17 cellular contexts compared by ENCODE assay signal in genomic region chr15:65371976-65372786, GRCh38. TPM values are rescaled to one million over a fixed set of nuclear protein-coding genes. Genes with fewer than 3 reads are reported as not detected.
A peak's percentile ranks its signal among the peaks of the same experiment; 100 is the strongest.
DNase-seq lines count a peak whose midpoint lies in the region; ATAC-seq and TF ChIP-seq lines count a peak whose summit lies in the region.
"Had no signal": no experiment of that assay in that cellular context is flagged by ENCODE, and none has a peak within 500 bp of the region (broad histone marks: within the 10 kb centered on the region; RNA-seq: fewer than 3 reads in every experiment).

No MANE protein-coding gene starts in this region.

- peaks cover 4% of the 10 kb centered on the region for H3K27me3 Mint-ChIP-seq in brain
- no peaks in the 10 kb centered on the region for H3K27me3 Mint-ChIP-seq in neural crest cell (ENCODE audit: low read depth)

- H3K9ac ChIP-seq in HUES48 (ENCODE audit: low read depth, low read length), result no peak overlapping the region

- H3K36me3 Mint-ChIP-seq in brain (peaks cover 21% of the 10 kb centered on the region), neural crest cell (ENCODE audit: low read depth) (peaks cover 19% of the 10 kb centered on the region)
- H3K36me3 Mint-ChIP-seq: CD4-positive, CD25-positive, alpha-beta regulatory T cell had no signal

- peaks cover 41% of the 10 kb centered on the region for H3K4me1 ChIP-seq in HUES48 (ENCODE audit: control insufficient read depth, insufficient read depth, low read length)
- peaks cover 10% of the 10 kb centered on the region for H3K4me1 ChIP-seq in upper lobe of right lung

- H3K4me1 Mint-ChIP-seq in brain, result peaks cover 93% of the 10 kb centered on the region
- peaks cover 77% of the 10 kb centered on the region for H3K4me1 Mint-ChIP-seq in neural crest cell

- H3K27me3 ChIP-seq in HUES48 (ENCODE audit: control insufficient read depth, insufficient read depth, low read length) (peaks cover 24% of the 10 kb centered on the region), upper lobe of right lung (peaks cover 32% of the 10 kb centered on the region)

- H3K4me3 Mint-ChIP-seq in brain (peak overlapping the region; percentile 26 to 76 (median 65)), neural crest cell (peak overlapping the region; percentile 80)
- H3K4me3 Mint-ChIP-seq: CD4-positive, CD25-positive, alpha-beta regulatory T cell had no signal

- ATAC-seq in upper lobe of right lung (no peak), GM18498 (IDR thresholded peaks at IDR 0.05; ENCODE audit: unreplicated experiment) (no peak)
- ATAC-seq: PC-3 had no signal

- TF ChIP-seq CTCF in brain (conservative IDR thresholded peaks at IDR 0.05), result no peak
- TF ChIP-seq CTCF in neural crest cell (conservative IDR thresholded peaks at IDR 0.05), result no peak
- no peak for TF ChIP-seq CTCF in upper lobe of right lung (IDR thresholded peaks at IDR 0.05)

- DNase-seq in neural crest cell (ENCODE audit: low read depth, low spot score) (no peak), upper lobe of right lung (peak; percentile 34), medulla oblongata (ENCODE audit: extremely low spot score) (no peak)
- DNase-seq in stimulated activated CD8-positive, alpha-beta memory T cell treated with anti-CD3 and anti-CD28 coated beads, Interleukin-4, amount 100 ng/mL, for 48 hours, result no peak
- DNase-seq: ACHN; AML-193; CD4-positive, CD25-positive, alpha-beta regulatory T cell; DMS53; KG1; NCI-H2029; NCI-H446 treated with DMSO at 0.1 percent for 48 hours; NCI-H748 treated with DMSO at 0.1 percent for 48 hours; PC-3 had no signal

- intact Hi-C loops in upper lobe of right lung (cut with DNase I), result no loop called here

- no peaks in the 10 kb centered on the region for H3K9me3 Mint-ChIP-seq in brain
- no peaks in the 10 kb centered on the region for H3K9me3 Mint-ChIP-seq in neural crest cell
- H3K9me3 Mint-ChIP-seq: CD4-positive, CD25-positive, alpha-beta regulatory T cell had no signal

- H3K9me3 ChIP-seq in HUES48 (ENCODE audit: control insufficient read depth, insufficient read depth, low read length), result no peaks in the 10 kb centered on the region
- no peaks in the 10 kb centered on the region for H3K9me3 ChIP-seq in upper lobe of right lung
- H3K9me3 ChIP-seq: HAP-1 had no signal

- H3K36me3 ChIP-seq in HUES48 (ENCODE audit: control insufficient read depth, insufficient read depth, low read length) (no peaks in the 10 kb centered on the region), upper lobe of right lung (no peaks in the 10 kb centered on the region)

- H3K4me3 ChIP-seq in HUES48 (ENCODE audit: low read depth, low read length), result no peak overlapping the region
- H3K4me3 ChIP-seq in upper lobe of right lung, result no peak overlapping the region
- H3K4me3 ChIP-seq: HAP-1 had no signal

- H3K27ac ChIP-seq in HUES48 (ENCODE audit: low read depth, low read length) (peak overlapping the region; percentile 21), upper lobe of right lung (no peak overlapping the region)

- peak overlapping the region; percentile 90 to 98 (median 94) for H3K27ac Mint-ChIP-seq in brain
- H3K27ac Mint-ChIP-seq in neural crest cell (ENCODE audit: unreplicated experiment), result no peak overlapping the region

RNA-seq across cellular contexts. Expression of gene IGDCC3, which starts 5.6 kb away (rescaled TPM):
- polyA plus RNA-seq in brain (ENCODE audit: insufficient read depth, low read depth, low replicate concordance), result 0.63 TPM
- 298 and 300 TPM in 2 replicates for total RNA-seq in neural crest cell
- total RNA-seq in upper lobe of right lung, result not detected
- total RNA-seq: CD4-positive, CD25-positive, alpha-beta regulatory T cell; PC-3 had no signal
- polyA plus RNA-seq: CD4-positive, CD25-positive, alpha-beta regulatory T cell had no signal

RNA-seq across cellular contexts. Expression of gene IGDCC4, which starts 50.6 kb away (rescaled TPM):
- 1.4 TPM for polyA plus RNA-seq in brain (ENCODE audit: insufficient read depth, low read depth, low replicate concordance)
- 19.8 and 19.9 TPM in 2 replicates for total RNA-seq in neural crest cell
- total RNA-seq in upper lobe of right lung, result 0.38 TPM

Comparison
In these comparisons a context has a peak if more than half of its experiments do, and no peak if none do; other contexts are left out.
1. RNA of gene IGDCC3, which starts 5.6 kb away (total RNA-seq): 298 to 300 TPM in neural crest cell; not detected in upper lobe of right lung (single experiment); every median in the first group is over 100 times any median in the second.
2. RNA of gene IGDCC4, which starts 50.6 kb away (total RNA-seq): 19.8 to 19.9 TPM in neural crest cell; 0.38 TPM in upper lobe of right lung (single experiment); every median in the first group is over 10 times any median in the second.